11 cellular contexts compared by ENCODE assay signal in the genomic region with DNA sequence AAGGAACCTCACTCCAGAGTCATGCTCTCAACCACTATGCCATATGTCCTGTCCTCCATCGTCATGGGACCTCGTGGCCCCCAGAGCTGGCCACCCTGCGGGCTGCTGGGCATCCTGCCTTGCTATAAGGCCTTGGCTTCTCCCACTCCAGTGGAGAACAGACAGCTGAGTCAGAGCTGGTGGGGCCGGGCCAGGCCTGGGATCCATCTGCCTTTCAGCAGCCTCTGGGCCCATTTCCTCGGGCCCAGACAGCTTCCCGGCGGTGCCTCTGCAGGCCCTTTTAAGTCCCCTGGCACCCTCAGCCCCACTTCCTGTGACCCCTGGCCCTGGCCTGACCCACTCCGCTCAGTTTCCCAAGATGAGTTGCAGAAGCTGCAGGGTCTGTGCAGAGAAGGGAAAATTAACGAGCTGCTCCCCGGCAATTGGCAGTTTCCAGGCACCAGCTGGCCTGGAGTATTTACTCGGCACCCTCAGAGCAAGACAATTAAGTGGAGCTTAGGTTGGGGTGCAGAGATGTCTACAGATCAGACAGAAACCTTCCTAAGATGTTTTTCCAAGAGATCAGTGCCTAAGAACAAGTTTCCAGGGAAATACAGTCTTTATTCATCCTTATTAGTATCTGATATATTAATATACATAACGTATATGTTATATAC.
DNase-seq lines count a peak whose midpoint lies in the region; ATAC-seq and TF ChIP-seq lines count a peak whose summit lies in the region.
"Had no signal": no experiment of that assay in that cellular context is flagged by ENCODE, and none has a peak within 500 bp of the region (broad histone marks: within the 10 kb centered on the region; RNA-seq: fewer than 3 reads in every experiment).

No MANE protein-coding gene starts in this region.

- intact Hi-C loops in mucosa of descending colon (cut with DNase I, micrococcal nuclease) = no loop called here

- ATAC-seq in mucosa of descending colon (peak; percentile 46), GM18907 (IDR thresholded peaks at IDR 0.05; ENCODE audit: unreplicated experiment) (no peak), HG03460 (IDR thresholded peaks at IDR 0.05; ENCODE audit: unreplicated experiment) (no peak)
- ATAC-seq: activated naive CD4-positive, alpha-beta T cell treated with anti-CD3 and anti-CD28 coated beads, Interleukin-2, amount 50 U/mL, for 72 hours had no signal

- TF ChIP-seq CTCF in mucosa of descending colon (IDR thresholded peaks at IDR 0.05) = no peak

- H3K4me3 ChIP-seq in mucosa of descending colon = no peak overlapping the region
- H3K4me3 ChIP-seq: BLaER1 treated with 17β-estradiol and CSF1 and Interleukin-3, amounts not matched to agents 10 nM and 100 nM had no signal

- peak overlapping the region; percentile 22 for H3K27ac ChIP-seq in epithelial cell of prostate
- H3K27ac ChIP-seq: BLaER1 treated with 17β-estradiol and CSF1 and Interleukin-3, amounts not matched to agents 10 nM and 100 nM had no signal

- H3K9me3 ChIP-seq in mucosa of descending colon = no peaks in the 10 kb centered on the region
- H3K9me3 ChIP-seq: BLaER1 treated with 17β-estradiol and CSF1 and Interleukin-3, amounts not matched to agents 10 nM and 100 nM had no signal

- H3K4me1 ChIP-seq in mucosa of descending colon (ENCODE audit: low read depth) = no peaks in the 10 kb centered on the region

- no peaks in the 10 kb centered on the region for H3K36me3 ChIP-seq in mucosa of descending colon (ENCODE audit: low read depth)
- H3K36me3 ChIP-seq: BLaER1 treated with 17β-estradiol and CSF1 and Interleukin-3, amounts not matched to agents 10 nM and 100 nM had no signal

- DNase-seq in A172 (ENCODE audit: low spot score) (peak; percentile 39), NCI-H226 (peak; percentile 25), epithelial cell of prostate (ENCODE audit: low read depth, low spot score) (no peak), mucosa of descending colon (peak; percentile 14 to 67 (median 22)), NCI-H2227 treated with DMSO at 0.1 percent for 48 hours (lab: John Stamatoyannopoulos, UW) (no peak)
- no peak for DNase-seq in activated CD4-positive, alpha-beta T cell treated with anti-CD3 and anti-CD28 coated beads, Interleukin-2, amount 50 U/mL, for 1 hour
- DNase-seq: mesendoderm had no signal

Comparison
In these comparisons a context has a peak if more than half of its experiments do, and no peak if none do; other contexts are left out.
1. DNase-seq: peak in A172 (single experiment), NCI-H226 (single experiment) and mucosa of descending colon (3 of 3); none in epithelial cell of prostate (single experiment), NCI-H2227 treated with DMSO at 0.1 percent for 48 hours (single experiment) and activated CD4-positive, alpha-beta T cell treated with anti-CD3 and anti-CD28 coated beads, Interleukin-2, amount 50 U/mL, for 1 hour (single experiment).